In the genomic region with DNA sequence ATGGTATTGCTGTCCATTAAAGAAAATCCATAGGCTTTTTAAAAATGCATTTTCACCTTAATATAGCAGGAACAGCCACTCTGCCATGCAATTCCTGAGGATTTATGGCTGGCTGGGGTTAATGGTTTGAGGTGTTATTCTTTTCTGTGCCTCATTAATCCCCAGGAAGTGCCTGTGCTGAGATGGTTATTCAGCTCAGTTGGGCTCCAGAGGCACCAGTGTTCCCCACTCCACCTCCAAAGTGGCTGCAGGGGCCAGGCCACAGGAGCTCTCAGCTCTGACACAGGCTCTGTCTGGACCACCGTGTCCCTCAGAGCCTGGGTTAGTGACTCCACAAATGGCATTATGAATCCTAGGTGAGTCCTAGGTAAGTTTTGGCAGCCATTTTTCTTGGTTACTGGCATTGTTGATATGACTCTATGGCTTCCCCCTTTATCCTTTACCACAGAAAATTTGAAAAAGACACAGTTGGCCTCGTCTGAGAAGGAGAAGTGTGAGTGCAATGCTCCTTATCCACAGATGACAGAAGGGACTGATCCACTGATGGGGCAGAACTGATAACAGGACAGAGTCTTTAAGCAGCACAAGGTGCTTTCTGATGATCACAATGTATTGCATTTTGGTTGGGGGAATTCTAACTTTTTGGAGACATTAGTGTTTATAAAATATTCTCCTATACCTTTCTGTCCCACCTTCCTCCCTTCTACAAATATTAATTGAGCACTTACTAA, we compare ENCODE assay signal across 1 cellular context.
A peak's percentile ranks its signal among the peaks of the same experiment; 100 is the strongest.
TF ChIP-seq lines count a peak whose summit lies in the region.

No MANE protein-coding gene starts in this region.

TF ChIP-seq in K562, 482 proteins besides CTCF, POLR2A, EP300 and RAD21 (continued from another document):
- TF ChIP-seq, protein P1, sequence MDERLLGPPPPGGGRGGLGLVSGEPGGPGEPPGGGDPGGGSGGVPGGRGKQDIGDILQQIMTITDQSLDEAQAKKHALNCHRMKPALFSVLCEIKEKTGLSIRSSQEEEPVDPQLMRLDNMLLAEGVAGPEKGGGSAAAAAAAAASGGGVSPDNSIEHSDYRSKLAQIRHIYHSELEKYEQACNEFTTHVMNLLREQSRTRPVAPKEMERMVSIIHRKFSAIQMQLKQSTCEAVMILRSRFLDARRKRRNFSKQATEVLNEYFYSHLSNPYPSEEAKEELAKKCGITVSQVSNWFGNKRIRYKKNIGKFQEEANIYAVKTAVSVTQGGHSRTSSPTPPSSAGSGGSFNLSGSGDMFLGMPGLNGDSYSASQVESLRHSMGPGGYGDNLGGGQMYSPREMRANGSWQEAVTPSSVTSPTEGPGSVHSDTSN (CRISPR knock-in tag; IDR thresholded peaks at IDR 0.05; ENCODE audit: low read depth) = no peak
- TF ChIP-seq, protein P1 (tag; conservative IDR thresholded peaks at IDR 0.05; ENCODE audit: low read depth) = no peak
- TF ChIP-seq TAL1 (IDR thresholded peaks at IDR 0.05) = peak; percentile 56; the same call in 1 of the 2 replicates
- no peak for TF ChIP-seq ZFP36 (IDR thresholded peaks at IDR 0.05; ENCODE audit: low read depth, low read length, partially characterized antibody)
- TF ChIP-seq BHLHE40 (IDR thresholded peaks at IDR 0.05; ENCODE audit: low read length) = no peak
- TF ChIP-seq ZBTB26 (CRISPR knock-in tag; IDR thresholded peaks at IDR 0.05) = no peak
- peak; percentile 63 for TF ChIP-seq TEAD4 (IDR thresholded peaks at IDR 0.05; ENCODE audit: low read length)
- no peak for TF ChIP-seq TEAD4 (CRISPR knock-in tag; IDR thresholded peaks at IDR 0.05; ENCODE audit: borderline replicate concordance)
- no peak for TF ChIP-seq FOSL1 (tag; conservative IDR thresholded peaks at IDR 0.05)
- TF ChIP-seq, protein P2, sequence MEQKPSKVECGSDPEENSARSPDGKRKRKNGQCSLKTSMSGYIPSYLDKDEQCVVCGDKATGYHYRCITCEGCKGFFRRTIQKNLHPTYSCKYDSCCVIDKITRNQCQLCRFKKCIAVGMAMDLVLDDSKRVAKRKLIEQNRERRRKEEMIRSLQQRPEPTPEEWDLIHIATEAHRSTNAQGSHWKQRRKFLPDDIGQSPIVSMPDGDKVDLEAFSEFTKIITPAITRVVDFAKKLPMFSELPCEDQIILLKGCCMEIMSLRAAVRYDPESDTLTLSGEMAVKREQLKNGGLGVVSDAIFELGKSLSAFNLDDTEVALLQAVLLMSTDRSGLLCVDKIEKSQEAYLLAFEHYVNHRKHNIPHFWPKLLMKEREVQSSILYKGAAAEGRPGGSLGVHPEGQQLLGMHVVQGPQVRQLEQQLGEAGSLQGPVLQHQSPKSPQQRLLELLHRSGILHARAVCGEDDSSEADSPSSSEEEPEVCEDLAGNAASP (IDR thresholded peaks at IDR 0.05) = no peak
- no peak for TF ChIP-seq ZNF124 (CRISPR knock-in tag; IDR thresholded peaks at IDR 0.05)
- no peak for TF ChIP-seq FUS (optimal IDR thresholded peaks at IDR 0.05; ENCODE audit: low read depth, low read length)
- no peak for TF ChIP-seq BCL6 (CRISPR knock-in tag; IDR thresholded peaks at IDR 0.05)
- peak; percentile 30; the same call in 1 of the 2 replicates for TF ChIP-seq CBFA2T3 (IDR thresholded peaks at IDR 0.05)
- no peak for TF ChIP-seq JUNB (CRISPR knock-in tag; conservative IDR thresholded peaks at IDR 0.05)
- no peak for TF ChIP-seq VEZF1 (CRISPR knock-in tag; IDR thresholded peaks at IDR 0.05)
- TF ChIP-seq IRF1 (CRISPR knock-in tag; IDR thresholded peaks at IDR 0.05; ENCODE audit: borderline replicate concordance) = no peak
- no peak for TF ChIP-seq ZNF184 (CRISPR knock-in tag; IDR thresholded peaks at IDR 0.05)
- no peak for TF ChIP-seq TAF1 (IDR thresholded peaks at IDR 0.05; ENCODE audit: control insufficient read depth, extremely low read depth, insufficient read depth, low read length, severe bottlenecking)
- no peak for TF ChIP-seq ZNF696 (CRISPR knock-in tag; conservative IDR thresholded peaks at IDR 0.05)
- TF ChIP-seq LEF1 (IDR thresholded peaks at IDR 0.05) = no peak
TF ChIP-seq in K562: peak in this region for 3.
